In genomic region chr16:3625911-3626732, GRCh38 we compare ENCODE assay signal across 11 cellular contexts. TPM values are rescaled to one million over a fixed set of nuclear protein-coding genes. Genes with fewer than 3 reads are reported as not detected.
DNase-seq lines count a peak whose midpoint lies in the region; ATAC-seq and TF ChIP-seq lines count a peak whose summit lies in the region.
"Had no signal": no experiment of that assay in that cellular context is flagged by ENCODE, and none has a peak within 500 bp of the region (broad histone marks: within the 10 kb centered on the region; RNA-seq: fewer than 3 reads in every experiment).

No MANE protein-coding gene starts in this region.

- POLR2A ChIA-PET in activated B cell treated with CpG ODN at 0.5 μM for 24 hours (lab: Charles Lee), result interaction anchor here (0.5 to 2.1 kb wide), 3 partner anchors 14 to 1093 kb away, joined by 3 to 8 read pairs (median 6); partner anchors contain the start of gene SLX4

- in situ Hi-C loops in GM13976 (cut with MboI; ENCODE audit: low sequenced_read_pairs, unreplicated experiment), result no loop called here

- H3K27me3 Mint-ChIP-seq in activated CD4-positive, alpha-beta T cell treated with anti-CD3 and anti-CD28 coated beads, Interleukin-2, amount 10 ng/mL, durations not matched to agents 24 days and 14 days, result no peaks in the 10 kb centered on the region
- H3K27me3 Mint-ChIP-seq in IgD-negative memory B cell (no peaks in the 10 kb centered on the region), activated B cell treated with CpG ODN at 0.5 μM for 24 hours (no peaks in the 10 kb centered on the region)
- H3K27me3 Mint-ChIP-seq in stimulated activated memory B cell treated with anti-CD40 and anti-IgM and Interleukin-4, amounts not matched to agents 10 μg/mL and 1 μg/mL and 100 μg/mL, for 72 hours, result no peaks in the 10 kb centered on the region

- ATAC-seq in activated B cell treated with CpG ODN at 0.5 μM for 24 hours (ENCODE audit: low read depth), result peak; percentile 82
- ATAC-seq in stimulated activated memory B cell treated with anti-CD40 and anti-IgM and Interleukin-4, amounts not matched to agents 10 μg/mL and 1 μg/mL and 100 μg/mL, for 72 hours, result peak; percentile 84
- ATAC-seq: foreskin keratinocyte had no signal

- CTCF ChIA-PET in activated B cell treated with CpG ODN at 0.5 μM for 24 hours (lab: Charles Lee), result no interaction called here

- H3K9me3 Mint-ChIP-seq in activated CD4-positive, alpha-beta T cell treated with anti-CD3 and anti-CD28 coated beads, Interleukin-2, amount 10 ng/mL, durations not matched to agents 24 days and 14 days, result no peaks in the 10 kb centered on the region
- H3K9me3 Mint-ChIP-seq in IgD-negative memory B cell, result no peaks in the 10 kb centered on the region
- no peaks in the 10 kb centered on the region for H3K9me3 Mint-ChIP-seq in activated B cell treated with CpG ODN at 0.5 μM for 24 hours
- H3K9me3 Mint-ChIP-seq in stimulated activated memory B cell treated with anti-CD40 and anti-IgM and Interleukin-4, amounts not matched to agents 10 μg/mL and 1 μg/mL and 100 μg/mL, for 72 hours, result no peaks in the 10 kb centered on the region

- peaks cover 20% of the 10 kb centered on the region for H3K4me1 Mint-ChIP-seq in activated CD4-positive, alpha-beta T cell treated with anti-CD3 and anti-CD28 coated beads, Interleukin-2, amount 10 ng/mL, durations not matched to agents 24 days and 14 days
- H3K4me1 Mint-ChIP-seq in IgD-negative memory B cell, result peaks cover 35 to 49% (median 36%) of the 10 kb centered on the region in 3 donors
- peaks cover 51% of the 10 kb centered on the region for H3K4me1 Mint-ChIP-seq in activated B cell treated with CpG ODN at 0.5 μM for 24 hours
- peaks cover 47% of the 10 kb centered on the region for H3K4me1 Mint-ChIP-seq in stimulated activated memory B cell treated with anti-CD40 and anti-IgM and Interleukin-4, amounts not matched to agents 10 μg/mL and 1 μg/mL and 100 μg/mL, for 72 hours

- DNase-seq in activated CD4-positive, alpha-beta T cell treated with anti-CD3 and anti-CD28 coated beads, Interleukin-2, amount 10 ng/mL, durations not matched to agents 24 days and 14 days, result no peak
- DNase-seq in activated CD4-positive, alpha-beta T cell treated with anti-CD3 and anti-CD28 coated beads, Interleukin-2, amount 50 U/mL, for 1 hour, result no peak
- DNase-seq in activated B cell treated with CpG ODN at 0.5 μM for 24 hours (no peak), foreskin melanocyte (no peak), GM13976 (ENCODE audit: low spot score) (no peak), COR-L47 (lab: John Stamatoyannopoulos, UW) (no peak)
- DNase-seq: WERI-Rb-1 had no signal

- H3K27ac Mint-ChIP-seq in activated CD4-positive, alpha-beta T cell treated with anti-CD3 and anti-CD28 coated beads, Interleukin-2, amount 10 ng/mL, durations not matched to agents 24 days and 14 days, result peak overlapping the region; percentile 85
- H3K27ac Mint-ChIP-seq in IgD-negative memory B cell (peak overlapping the region; percentile 23 to 93 (median 37)), activated B cell treated with CpG ODN at 0.5 μM for 24 hours (peak overlapping the region; percentile 76)
- H3K27ac Mint-ChIP-seq in stimulated activated memory B cell treated with anti-CD40 and anti-IgM and Interleukin-4, amounts not matched to agents 10 μg/mL and 1 μg/mL and 100 μg/mL, for 72 hours, result peak overlapping the region; percentile 67

- peak overlapping the region; percentile 46 for H3K4me3 Mint-ChIP-seq in activated CD4-positive, alpha-beta T cell treated with anti-CD3 and anti-CD28 coated beads, Interleukin-2, amount 10 ng/mL, durations not matched to agents 24 days and 14 days
- H3K4me3 Mint-ChIP-seq in IgD-negative memory B cell (peak overlapping the region in 2 of 4 donors; percentile 60 to 71), activated B cell treated with CpG ODN at 0.5 μM for 24 hours (peak overlapping the region; percentile 39)
- no peak overlapping the region for H3K4me3 Mint-ChIP-seq in stimulated activated memory B cell treated with anti-CD40 and anti-IgM and Interleukin-4, amounts not matched to agents 10 μg/mL and 1 μg/mL and 100 μg/mL, for 72 hours

- intact Hi-C loops in activated CD4-positive, alpha-beta T cell treated with anti-CD3 and anti-CD28 coated beads, Interleukin-2, amount 10 ng/mL, durations not matched to agents 24 days and 14 days (cut with micrococcal nuclease), result no loop called here
- intact Hi-C loops in activated B cell treated with CpG ODN at 0.5 μM for 24 hours (cut with micrococcal nuclease), result loop anchor here (1.0 kb wide), 1 partner anchor 15 kb away; the partner anchor contains the start of gene SLX4

- no peak for TF ChIP-seq CTCF in activated B cell treated with CpG ODN at 0.5 μM for 24 hours (IDR thresholded peaks at IDR 0.05)
- no peak for TF ChIP-seq CTCF in GM13976 (IDR thresholded peaks at IDR 0.05; ENCODE audit: borderline replicate concordance, control extremely low read depth, extremely low read depth, insufficient read depth, missing control alignments)

- no peaks in the 10 kb centered on the region for H3K36me3 Mint-ChIP-seq in activated CD4-positive, alpha-beta T cell treated with anti-CD3 and anti-CD28 coated beads, Interleukin-2, amount 10 ng/mL, durations not matched to agents 24 days and 14 days (ENCODE audit: low read depth)
- no peaks in the 10 kb centered on the region for H3K36me3 Mint-ChIP-seq in IgD-negative memory B cell
- H3K36me3 Mint-ChIP-seq in activated B cell treated with CpG ODN at 0.5 μM for 24 hours (ENCODE audit: low read depth), result no peaks in the 10 kb centered on the region
- H3K36me3 Mint-ChIP-seq in stimulated activated memory B cell treated with anti-CD40 and anti-IgM and Interleukin-4, amounts not matched to agents 10 μg/mL and 1 μg/mL and 100 μg/mL, for 72 hours, result peaks cover 3% of the 10 kb centered on the region

RNA-seq across cellular contexts. Expression of gene SLX4, which starts 14.7 kb away (rescaled TPM):
- total RNA-seq in activated CD4-positive, alpha-beta T cell treated with anti-CD3 and anti-CD28 coated beads, Interleukin-2, amount 10 ng/mL, durations not matched to agents 24 days and 14 days, result 10.6 and 10.9 TPM in 2 replicates
- polyA plus RNA-seq in IgD-negative memory B cell, result 1.4 TPM
- total RNA-seq in activated B cell treated with CpG ODN at 0.5 μM for 24 hours, result 11.4 and 13.0 TPM in 2 replicates

RNA-seq across cellular contexts. Expression of gene DNASE1, which starts 28.4 kb away (rescaled TPM):
- 11.0 and 11.6 TPM in 2 replicates for total RNA-seq in activated CD4-positive, alpha-beta T cell treated with anti-CD3 and anti-CD28 coated beads, Interleukin-2, amount 10 ng/mL, durations not matched to agents 24 days and 14 days
- 12.4 TPM for polyA plus RNA-seq in IgD-negative memory B cell
- 25.6 and 28.5 TPM in 2 replicates for total RNA-seq in activated B cell treated with CpG ODN at 0.5 μM for 24 hours

RNA-seq across cellular contexts. Expression of gene NLRC3, which starts 48.9 kb away (rescaled TPM):
- 19.1 and 22.1 TPM in 2 replicates for total RNA-seq in activated CD4-positive, alpha-beta T cell treated with anti-CD3 and anti-CD28 coated beads, Interleukin-2, amount 10 ng/mL, durations not matched to agents 24 days and 14 days
- 19.8 TPM for polyA plus RNA-seq in IgD-negative memory B cell
- total RNA-seq in activated B cell treated with CpG ODN at 0.5 μM for 24 hours, result 18.5 and 22.2 TPM in 2 replicates
- total RNA-seq: foreskin keratinocyte had no signal
- polyA plus RNA-seq: BJ, foreskin keratinocyte had no signal
